22 cellular contexts compared by ENCODE assay signal in genomic region chr6:31252625-31253024, GRCh38. TPM values are rescaled to one million over a fixed set of nuclear protein-coding genes. Genes with fewer than 3 reads are reported as not detected.
A peak's percentile ranks its signal among the peaks of the same experiment; 100 is the strongest.
DNase-seq lines count a peak whose midpoint lies in the region; ATAC-seq and TF ChIP-seq lines count a peak whose summit lies in the region.
"Had no signal": no experiment of that assay in that cellular context is flagged by ENCODE, and none has a peak within 500 bp of the region (broad histone marks: within the 10 kb centered on the region; RNA-seq: fewer than 3 reads in every experiment).

No MANE protein-coding gene starts in this region.

- no peak for TF ChIP-seq EP300 in stomach (IDR thresholded peaks at IDR 0.05)

- no peaks in the 10 kb centered on the region for H3K79me2 ChIP-seq in DOHH2 (ENCODE audit: control insufficient read depth, low read length)
- no peaks in the 10 kb centered on the region for H3K79me2 ChIP-seq in HCT116 (ENCODE audit: insufficient read depth, low read length)

- no peak overlapping the region for H2AFZ ChIP-seq in HCT116 (ENCODE audit: low read depth, low read length, poor library complexity, severe bottlenecking)

- H3K27ac ChIP-seq in DOHH2 (ENCODE audit: low read depth, low read length): no peak overlapping the region
- H3K27ac ChIP-seq in HCT116 (ENCODE audit: low read depth, low read length): no peak overlapping the region
- H3K27ac ChIP-seq in brain microvascular endothelial cell: no peak overlapping the region
- no peak overlapping the region for H3K27ac ChIP-seq in stomach
- H3K27ac ChIP-seq: BLaER1 treated with 17β-estradiol and CSF1 and Interleukin-3, amounts not matched to agents 10 nM and 100 nM had no signal

- H3K4me3 Mint-ChIP-seq in naive thymus-derived CD8-positive, alpha-beta T cell: no peak overlapping the region
- H3K4me3 Mint-ChIP-seq: CD8-positive, alpha-beta memory T cell; HFFc6 had no signal

- BruUV-seq in HCT116 (replicated peaks; lab: Mats Ljungman, UMichigan): no TSS peak

- no peak for DNase-seq in HCT116 (ENCODE audit: low read depth, low spot score)
- DNase-seq in brain microvascular endothelial cell: no peak
- no peak for DNase-seq in naive thymus-derived CD8-positive, alpha-beta T cell
- no peak for DNase-seq in stomach
- no peak for DNase-seq in NOMO-1 treated with dmso at 0.1 percent for 144 hours (lab: John Stamatoyannopoulos, UW; ENCODE audit: unreplicated experiment)
- DNase-seq in T1000 (lab: John Stamatoyannopoulos, UW): no peak
- DNase-seq: CD8-positive, alpha-beta memory T cell; DMS79; GDM1; GOT3; HFFc6; KG1; MV-4-11; NCI-H1694 treated with DMSO at 0.1 percent for 48 hours; NCI-H2107; NCI-H510A; NCI-H748 treated with DMSO at 0.1 percent for 48 hours; NK-92 treated with Interleukin-12 subunit alpha and Interleukin-12 subunit beta, amount 100 ng/mL, for 24 hours had no signal

- H3K27me3 Mint-ChIP-seq in naive thymus-derived CD8-positive, alpha-beta T cell: peaks cover 0 to 20% (median 2%) of the 10 kb centered on the region in 5 donors

- 10 to 44% (median 18%) methylated on average over 3 of the region's 3 CpGs for WGBS in stomach, 5 donors

- H3K9me3 Mint-ChIP-seq in naive thymus-derived CD8-positive, alpha-beta T cell: peaks cover 7 to 19% (median 12%) of the 10 kb centered on the region in 9 donors

- H4K20me1 ChIP-seq in DOHH2 (ENCODE audit: control insufficient read depth, insufficient read depth, low read depth, low read length) (no peaks in the 10 kb centered on the region), HCT116 (ENCODE audit: insufficient read depth) (no peaks in the 10 kb centered on the region)
- H4K20me1 ChIP-seq: BLaER1 treated with 17β-estradiol and CSF1 and Interleukin-3, amounts not matched to agents 10 nM and 100 nM had no signal

- H3K4me1 ChIP-seq in DOHH2 (ENCODE audit: control insufficient read depth, low read length) (peaks cover 5% of the 10 kb centered on the region; the same call in 1 of the 2 replicates), HCT116 (ENCODE audit: control insufficient read depth in 1 of 2, insufficient read depth in 2 of 2, low read length in 2 of 2) (no peaks in the 10 kb centered on the region), stomach (no peaks in the 10 kb centered on the region)
- H3K4me1 ChIP-seq: BLaER1 treated with 17β-estradiol and CSF1 and Interleukin-3, amounts not matched to agents 10 nM and 100 nM had no signal

- CTCF ChIA-PET in HCT116 (lab: Charles Lee): no interaction called here

- H3K9ac ChIP-seq in HCT116 (ENCODE audit: low read length): no peak overlapping the region
- H3K9ac ChIP-seq: BLaER1 treated with 17β-estradiol and CSF1 and Interleukin-3, amounts not matched to agents 10 nM and 100 nM had no signal

- ATAC-seq in HCT116 (no peak), HG03442 (IDR thresholded peaks at IDR 0.05; ENCODE audit: unreplicated experiment) (no peak)
- peak; percentile 59 to 75 for ATAC-seq in naive thymus-derived CD8-positive, alpha-beta T cell
- ATAC-seq: GM12878 had no signal

- 0 out of 2 replicates have a peak, but pooled peaks cover 6% of the 10 kb centered on the region for H3K9me3 ChIP-seq in DOHH2 (ENCODE audit: control insufficient read depth, insufficient read depth, low read length)
- H3K9me3 ChIP-seq in HCT116 (ENCODE audit: control insufficient read depth in 1 of 2, insufficient read depth in 1 of 2, low read depth in 1 of 2, low read length in 2 of 2): no peaks in the 10 kb centered on the region
- peaks cover 0 to 12% (median 3%) of the 10 kb centered on the region in 4 donors for H3K9me3 ChIP-seq in stomach

- POLR2A ChIA-PET in HCT116 (lab: Charles Lee): no interaction called here
- POLR2A ChIA-PET in naive thymus-derived CD8-positive, alpha-beta T cell (lab: Charles Lee): interaction anchor here (1.2 to 1.4 kb wide), 3 partner anchors 17 to 56 kb away, joined by 3 to 5 read pairs (median 3); no protein-coding TSS in a partner anchor

- peaks cover 0 to 16% (median 8%) of the 10 kb centered on the region in 3 donors for H3K36me3 Mint-ChIP-seq in naive thymus-derived CD8-positive, alpha-beta T cell

- H3K36me3 ChIP-seq in DOHH2 (ENCODE audit: control insufficient read depth, low read length): no peaks in the 10 kb centered on the region
- H3K36me3 ChIP-seq in HCT116 (ENCODE audit: control insufficient read depth in 1 of 2, insufficient read depth in 2 of 2, low read length in 2 of 2): no peaks in the 10 kb centered on the region
- no peaks in the 10 kb centered on the region for H3K36me3 ChIP-seq in brain microvascular endothelial cell (replicated peaks)
- no peaks in the 10 kb centered on the region for H3K36me3 ChIP-seq in stomach
- H3K36me3 ChIP-seq: BLaER1 treated with 17β-estradiol and CSF1 and Interleukin-3, amounts not matched to agents 10 nM and 100 nM had no signal

- TF ChIP-seq CTCF in DOHH2 (IDR thresholded peaks at IDR 0.05; ENCODE audit: low read depth, low read length, poor library complexity, severe bottlenecking): peak; percentile 30
- TF ChIP-seq CTCF in HCT116 (IDR thresholded peaks at IDR 0.05 in 2 of 3, conservative IDR thresholded peaks at IDR 0.05 in 1 of 3; ENCODE audit: borderline replicate concordance in 1 of 3, insufficient read depth in 1 of 3, low read depth in 2 of 3, low read length in 2 of 3): peak in 2 of 3 experiments; percentile 9 to 14; a peak in 1 of 6 replicates
- peak; percentile 15 for TF ChIP-seq CTCF in brain microvascular endothelial cell (IDR thresholded peaks at IDR 0.05; ENCODE audit: low read depth, low read length, missing control alignments)
- no peak for TF ChIP-seq CTCF in stomach (IDR thresholded peaks at IDR 0.05)

- H3K27me3 ChIP-seq in DOHH2 (ENCODE audit: control insufficient read depth, low read length) (peaks cover 7% of the 10 kb centered on the region; the same call in 1 of the 2 replicates), HCT116 (ENCODE audit: insufficient read depth, low read length) (no peaks in the 10 kb centered on the region), brain microvascular endothelial cell (replicated peaks) (peaks cover 7% of the 10 kb centered on the region), stomach (no peaks in the 10 kb centered on the region)
- H3K27me3 ChIP-seq: BLaER1 treated with 17β-estradiol and CSF1 and Interleukin-3, amounts not matched to agents 10 nM and 100 nM had no signal

- TF ChIP-seq POLR2A in HCT116 (IDR thresholded peaks at IDR 0.05; ENCODE audit: borderline replicate concordance, extremely low read depth, insufficient read depth, insufficient read length): no peak
- TF ChIP-seq POLR2A in stomach (IDR thresholded peaks at IDR 0.05): no peak

- H3K4me1 Mint-ChIP-seq in naive thymus-derived CD8-positive, alpha-beta T cell: peaks cover 2 to 7% (median 3%) of the 10 kb centered on the region in 4 donors
- H3K4me1 Mint-ChIP-seq: CD8-positive, alpha-beta memory T cell had no signal

- peak overlapping the region in 1 of 10 donors; percentile 23 for H3K27ac Mint-ChIP-seq in naive thymus-derived CD8-positive, alpha-beta T cell
- H3K27ac Mint-ChIP-seq: HFFc6 had no signal

- RAD21 ChIA-PET in HCT116 (lab: Charles Lee; ENCODE audit: low non-redundant PET in 1 of 2, low total read pairs in 2 of 2, uncharacterized antibody in 2 of 2, unreplicated experiment in 2 of 2): no interaction called here

- H3K4me2 ChIP-seq in DOHH2 (ENCODE audit: low read length) (no peak overlapping the region), HCT116 (ENCODE audit: low read length) (no peak overlapping the region)
- H3K4me2 ChIP-seq: BLaER1 treated with 17β-estradiol and CSF1 and Interleukin-3, amounts not matched to agents 10 nM and 100 nM had no signal

- H3K4me3 ChIP-seq in DOHH2 (ENCODE audit: low read length) (no peak overlapping the region), HCT116 (replicated peaks in 1 of 2; ENCODE audit: low read depth in 1 of 2, low read length in 2 of 2) (no peak overlapping the region), brain microvascular endothelial cell (ENCODE audit: low read depth, low read length) (no peak overlapping the region), stomach (no peak overlapping the region)
- H3K4me3 ChIP-seq: BLaER1 treated with 17β-estradiol and CSF1 and Interleukin-3, amounts not matched to agents 10 nM and 100 nM; GM12878 had no signal

- no peaks in the 10 kb centered on the region for H3F3A ChIP-seq in DOHH2 (ENCODE audit: control insufficient read depth, insufficient read depth)

- TF ChIP-seq RAD21 in HCT116 (IDR thresholded peaks at IDR 0.05; ENCODE audit: low read depth): no peak

- in situ Hi-C loops in brain microvascular endothelial cell (cut with HindIII; ENCODE audit: low pct_ligation_motif_present, low sequenced_read_pairs): no loop called here

- H3K9me2 ChIP-seq in DOHH2 (replicated peaks; ENCODE audit: control insufficient read depth, low read length) (no peaks in the 10 kb centered on the region), HCT116 (ENCODE audit: insufficient read depth) (no peaks in the 10 kb centered on the region)

- intact Hi-C loops in HCT116 (cut with micrococcal nuclease) (no loop called here), stomach (cut with DNase I; ENCODE audit: low total_unique reads) (no loop called here)

TF ChIP-seq in HCT116, 20 proteins besides CTCF, POLR2A, EP300 and RAD21:
- no peak for TF ChIP-seq ZBTB33 (IDR thresholded peaks at IDR 0.05; ENCODE audit: extremely low read depth, insufficient replicate concordance, low read length)
- TF ChIP-seq ZNF274 (IDR thresholded peaks at IDR 0.05; ENCODE audit: low read depth, low read length): no peak
- TF ChIP-seq TCF7L2 (IDR thresholded peaks at IDR 0.05; ENCODE audit: borderline replicate concordance, extremely low read depth, insufficient read depth, insufficient read length): no peak
- no peak for TF ChIP-seq EZH2 (IDR thresholded peaks at IDR 0.05)
TF ChIP-seq in HCT116: peak in this region for 0.

RNA-seq across cellular contexts. Expression of gene HLA-C, which starts 19.3 kb away (rescaled TPM):
- total RNA-seq in HCT116 (2021; ENCODE audit: unreplicated experiment) (333 TPM), stomach (100 to 1,000 TPM; 170 to 500 (median 237) TPM)
- polyA plus RNA-seq in HCT116 (2012): 469 and 591 TPM in 2 replicates
- 1,000 to 10,000 TPM; 1,354 to 1,362 TPM for total RNA-seq in naive thymus-derived CD8-positive, alpha-beta T cell
- polyA plus RNA-seq in naive thymus-derived CD8-positive, alpha-beta T cell: 1,000 to 10,000 TPM; 2,582 to 3,026 (median 3,019) TPM
- polyA plus RNA-seq in stomach: 100 to 1,000 TPM in 2 of 3 donors, 10 to 100 TPM in 1; 92.7 to 295 (median 133) TPM

Comparison
In these comparisons a context has a peak if more than half of its experiments do, and no peak if none do; other contexts are left out.
1. CTCF ChIP-seq: peak in DOHH2 (single experiment), HCT116 (2 of 3) and brain microvascular endothelial cell (single experiment); none in stomach (0 of 7).
2. ATAC-seq: peak in naive thymus-derived CD8-positive, alpha-beta T cell (2 of 2); none in HCT116 (single experiment) and HG03442 (single experiment).